Comparison of ENCODE assay signal across 1 cellular context in the genomic region with DNA sequence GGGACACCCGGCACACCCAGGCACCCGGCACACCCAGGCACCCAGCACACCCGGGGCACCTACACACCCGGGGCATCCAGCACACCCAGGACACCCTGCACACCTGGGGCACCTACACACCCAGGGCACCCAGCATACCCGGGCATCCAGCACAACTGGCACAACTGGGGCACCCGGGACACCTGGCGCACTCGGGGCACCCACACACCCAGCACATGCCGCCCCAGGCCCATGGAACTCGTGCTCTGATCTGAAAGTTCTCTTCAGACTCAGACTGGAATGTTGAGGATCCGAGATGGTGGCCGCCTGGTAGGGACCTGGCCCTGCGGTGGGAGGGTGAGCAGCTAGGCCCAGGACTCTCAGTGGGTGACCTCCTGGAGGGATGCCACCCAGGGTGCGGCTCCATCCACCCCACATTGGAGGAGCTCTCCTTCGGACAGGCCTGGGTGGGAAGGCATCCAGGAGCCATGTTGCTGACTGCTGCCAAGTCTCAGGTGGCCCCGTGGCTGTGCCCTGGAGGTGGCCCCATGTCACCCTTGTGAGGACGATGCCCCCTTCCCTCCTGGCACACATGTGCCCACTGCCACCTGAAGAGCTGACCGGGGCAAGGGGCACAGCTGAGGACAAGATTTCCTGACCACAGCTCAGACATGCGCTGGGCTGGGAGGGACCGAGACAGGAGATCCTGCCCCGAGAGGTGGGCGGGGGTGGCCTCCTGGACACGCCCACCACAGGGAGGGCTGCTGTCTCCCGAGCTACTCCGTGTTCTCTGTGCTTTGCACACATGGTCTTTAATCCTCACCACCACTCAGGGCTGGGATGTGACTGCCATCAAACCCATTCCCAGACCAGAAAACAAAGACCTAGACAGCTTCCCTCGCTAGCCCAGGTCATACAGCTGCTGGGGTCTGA.
TF ChIP-seq lines count a peak whose summit lies in the region.

No MANE protein-coding gene starts in this region.

TF ChIP-seq in K562, 482 proteins besides CTCF, POLR2A, EP300 and RAD21 (continues in another document):
- TF ChIP-seq, protein P1, sequence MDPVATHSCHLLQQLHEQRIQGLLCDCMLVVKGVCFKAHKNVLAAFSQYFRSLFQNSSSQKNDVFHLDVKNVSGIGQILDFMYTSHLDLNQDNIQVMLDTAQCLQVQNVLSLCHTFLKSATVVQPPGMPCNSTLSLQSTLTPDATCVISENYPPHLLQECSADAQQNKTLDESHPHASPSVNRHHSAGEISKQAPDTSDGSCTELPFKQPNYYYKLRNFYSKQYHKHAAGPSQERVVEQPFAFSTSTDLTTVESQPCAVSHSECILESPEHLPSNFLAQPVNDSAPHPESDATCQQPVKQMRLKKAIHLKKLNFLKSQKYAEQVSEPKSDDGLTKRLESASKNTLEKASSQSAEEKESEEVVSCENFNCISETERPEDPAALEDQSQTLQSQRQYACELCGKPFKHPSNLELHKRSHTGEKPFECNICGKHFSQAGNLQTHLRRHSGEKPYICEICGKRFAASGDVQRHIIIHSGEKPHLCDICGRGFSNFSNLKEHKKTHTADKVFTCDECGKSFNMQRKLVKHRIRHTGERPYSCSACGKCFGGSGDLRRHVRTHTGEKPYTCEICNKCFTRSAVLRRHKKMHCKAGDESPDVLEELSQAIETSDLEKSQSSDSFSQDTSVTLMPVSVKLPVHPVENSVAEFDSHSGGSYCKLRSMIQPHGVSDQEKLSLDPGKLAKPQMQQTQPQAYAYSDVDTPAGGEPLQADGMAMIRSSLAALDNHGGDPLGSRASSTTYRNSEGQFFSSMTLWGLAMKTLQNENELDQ (CRISPR knock-in tag; IDR thresholded peaks at IDR 0.05; ENCODE audit: borderline replicate concordance), result no peak
- TF ChIP-seq KAT2B (IDR thresholded peaks at IDR 0.05; ENCODE audit: low read depth, low read length) (no peak), ZFP30 (CRISPR knock-in tag; IDR thresholded peaks at IDR 0.05; ENCODE audit: borderline replicate concordance) (no peak), SRF (CRISPR knock-in tag; IDR thresholded peaks at IDR 0.05) (no peak), CXXC5 (CRISPR knock-in tag; IDR thresholded peaks at IDR 0.05) (no peak), NRF1 (conservative IDR thresholded peaks at IDR 0.05 in 1 of 2, IDR thresholded peaks at IDR 0.05 in 1 of 2) (peak; percentile 76 to 82), EGR1 (conservative IDR thresholded peaks at IDR 0.05) (peak; percentile 68), HDAC8 (tag; IDR thresholded peaks at IDR 0.05) (no peak), CCNT2 (IDR thresholded peaks at IDR 0.05; ENCODE audit: borderline replicate concordance, extremely low read depth, insufficient read length, low read depth, low read length) (no peak), BHLHE40 (IDR thresholded peaks at IDR 0.05; ENCODE audit: low read length) (no peak), SNRNP70 (optimal IDR thresholded peaks at IDR 0.05; ENCODE audit: low read depth, low read length) (no peak), SLC30A9 (CRISPR knock-in tag; IDR thresholded peaks at IDR 0.05) (no peak), GABPB1 (CRISPR knock-in tag; IDR thresholded peaks at IDR 0.05) (no peak), ZNF23 (CRISPR knock-in tag; IDR thresholded peaks at IDR 0.05) (no peak), ZBTB7A (IDR thresholded peaks at IDR 0.05; ENCODE audit: borderline replicate concordance, control insufficient read depth, low read depth, low read length) (no peak), ZNF695 (CRISPR knock-in tag; IDR thresholded peaks at IDR 0.05) (no peak), TAF9B (IDR thresholded peaks at IDR 0.05; ENCODE audit: partially characterized antibody) (no peak), SAFB (IDR thresholded peaks at IDR 0.05; ENCODE audit: borderline replicate concordance, low read depth, low read length) (no peak), CBFB (CRISPR knock-in tag; IDR thresholded peaks at IDR 0.05) (peak; percentile 52; the same call in 1 of the 2 replicates), HNRNPL (IDR thresholded peaks at IDR 0.05; ENCODE audit: low read depth, low read length) (peak; percentile 78), KAT7 (CRISPR knock-in tag; IDR thresholded peaks at IDR 0.05; ENCODE audit: borderline replicate concordance) (no peak), ZBTB17 (CRISPR knock-in tag; IDR thresholded peaks at IDR 0.05) (no peak), HOXB6 (CRISPR knock-in tag; IDR thresholded peaks at IDR 0.05; ENCODE audit: borderline replicate concordance) (no peak), YY1 (IDR thresholded peaks at IDR 0.05; ENCODE audit: borderline replicate concordance in 1 of 3, control insufficient read depth in 1 of 3, extremely low read depth in 1 of 3, insufficient read depth in 3 of 3, insufficient read length in 1 of 3, insufficient replicate concordance in 2 of 3, low read depth in 1 of 3, low read length in 2 of 3) (no peak), TEAD2 (tag; IDR thresholded peaks at IDR 0.05) (no peak), GTF2A2 (tag; IDR thresholded peaks at IDR 0.05) (no peak), TBL1XR1 (IDR thresholded peaks at IDR 0.05; ENCODE audit: low read length in 2 of 2) (no peak), KLF1 (tag; IDR thresholded peaks at IDR 0.05) (no peak), ZNF584 (CRISPR knock-in tag; IDR thresholded peaks at IDR 0.05; ENCODE audit: low read depth) (no peak), MXI1 (IDR thresholded peaks at IDR 0.05; ENCODE audit: low read depth, low read length) (no peak), POU5F1 (IDR thresholded peaks at IDR 0.05; ENCODE audit: borderline replicate concordance, low read depth, low read length, partially characterized antibody) (no peak), KDM4B (IDR thresholded peaks at IDR 0.05; ENCODE audit: borderline replicate concordance in 2 of 2, low read depth in 1 of 2) (no peak), ZNF780A (CRISPR knock-in tag; IDR thresholded peaks at IDR 0.05) (no peak), ZC3H8 (IDR thresholded peaks at IDR 0.05) (no peak)
- TF ChIP-seq, protein P2, sequence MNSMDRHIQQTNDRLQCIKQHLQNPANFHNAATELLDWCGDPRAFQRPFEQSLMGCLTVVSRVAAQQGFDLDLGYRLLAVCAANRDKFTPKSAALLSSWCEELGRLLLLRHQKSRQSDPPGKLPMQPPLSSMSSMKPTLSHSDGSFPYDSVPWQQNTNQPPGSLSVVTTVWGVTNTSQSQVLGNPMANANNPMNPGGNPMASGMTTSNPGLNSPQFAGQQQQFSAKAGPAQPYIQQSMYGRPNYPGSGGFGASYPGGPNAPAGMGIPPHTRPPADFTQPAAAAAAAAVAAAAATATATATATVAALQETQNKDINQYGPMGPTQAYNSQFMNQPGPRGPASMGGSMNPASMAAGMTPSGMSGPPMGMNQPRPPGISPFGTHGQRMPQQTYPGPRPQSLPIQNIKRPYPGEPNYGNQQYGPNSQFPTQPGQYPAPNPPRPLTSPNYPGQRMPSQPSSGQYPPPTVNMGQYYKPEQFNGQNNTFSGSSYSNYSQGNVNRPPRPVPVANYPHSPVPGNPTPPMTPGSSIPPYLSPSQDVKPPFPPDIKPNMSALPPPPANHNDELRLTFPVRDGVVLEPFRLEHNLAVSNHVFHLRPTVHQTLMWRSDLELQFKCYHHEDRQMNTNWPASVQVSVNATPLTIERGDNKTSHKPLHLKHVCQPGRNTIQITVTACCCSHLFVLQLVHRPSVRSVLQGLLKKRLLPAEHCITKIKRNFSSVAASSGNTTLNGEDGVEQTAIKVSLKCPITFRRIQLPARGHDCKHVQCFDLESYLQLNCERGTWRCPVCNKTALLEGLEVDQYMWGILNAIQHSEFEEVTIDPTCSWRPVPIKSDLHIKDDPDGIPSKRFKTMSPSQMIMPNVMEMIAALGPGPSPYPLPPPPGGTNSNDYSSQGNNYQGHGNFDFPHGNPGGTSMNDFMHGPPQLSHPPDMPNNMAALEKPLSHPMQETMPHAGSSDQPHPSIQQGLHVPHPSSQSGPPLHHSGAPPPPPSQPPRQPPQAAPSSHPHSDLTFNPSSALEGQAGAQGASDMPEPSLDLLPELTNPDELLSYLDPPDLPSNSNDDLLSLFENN (IDR thresholded peaks at IDR 0.05; ENCODE audit: low read depth in 2 of 2, low read length in 2 of 2), result no peak
- TF ChIP-seq, protein P3, sequence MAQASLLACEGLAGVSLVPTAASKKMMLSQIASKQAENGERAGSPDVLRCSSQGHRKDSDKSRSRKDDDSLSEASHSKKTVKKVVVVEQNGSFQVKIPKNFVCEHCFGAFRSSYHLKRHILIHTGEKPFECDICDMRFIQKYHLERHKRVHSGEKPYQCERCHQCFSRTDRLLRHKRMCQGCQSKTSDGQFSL (CRISPR knock-in tag; IDR thresholded peaks at IDR 0.05), result no peak
- TF ChIP-seq, protein P3 (tag; IDR thresholded peaks at IDR 0.05), result no peak
- TF ChIP-seq, protein P4, sequence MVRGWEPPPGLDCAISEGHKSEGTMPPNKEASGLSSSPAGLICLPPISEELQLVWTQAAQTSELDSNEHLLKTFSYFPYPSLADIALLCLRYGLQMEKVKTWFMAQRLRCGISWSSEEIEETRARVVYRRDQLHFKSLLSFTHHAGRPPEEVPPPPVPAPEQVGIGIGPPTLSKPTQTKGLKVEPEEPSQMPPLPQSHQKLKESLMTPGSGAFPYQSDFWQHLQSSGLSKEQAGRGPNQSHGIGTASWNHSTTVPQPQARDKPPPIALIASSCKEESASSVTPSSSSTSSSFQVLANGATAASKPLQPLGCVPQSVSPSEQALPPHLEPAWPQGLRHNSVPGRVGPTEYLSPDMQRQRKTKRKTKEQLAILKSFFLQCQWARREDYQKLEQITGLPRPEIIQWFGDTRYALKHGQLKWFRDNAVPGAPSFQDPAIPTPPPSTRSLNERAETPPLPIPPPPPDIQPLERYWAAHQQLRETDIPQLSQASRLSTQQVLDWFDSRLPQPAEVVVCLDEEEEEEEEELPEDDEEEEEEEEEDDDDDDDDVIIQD (CRISPR knock-in tag; IDR thresholded peaks at IDR 0.05), result no peak
- TF ChIP-seq, protein P5, sequence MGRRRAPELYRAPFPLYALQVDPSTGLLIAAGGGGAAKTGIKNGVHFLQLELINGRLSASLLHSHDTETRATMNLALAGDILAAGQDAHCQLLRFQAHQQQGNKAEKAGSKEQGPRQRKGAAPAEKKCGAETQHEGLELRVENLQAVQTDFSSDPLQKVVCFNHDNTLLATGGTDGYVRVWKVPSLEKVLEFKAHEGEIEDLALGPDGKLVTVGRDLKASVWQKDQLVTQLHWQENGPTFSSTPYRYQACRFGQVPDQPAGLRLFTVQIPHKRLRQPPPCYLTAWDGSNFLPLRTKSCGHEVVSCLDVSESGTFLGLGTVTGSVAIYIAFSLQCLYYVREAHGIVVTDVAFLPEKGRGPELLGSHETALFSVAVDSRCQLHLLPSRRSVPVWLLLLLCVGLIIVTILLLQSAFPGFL (CRISPR knock-in tag; IDR thresholded peaks at IDR 0.05), result no peak
- TF ChIP-seq, protein P6, sequence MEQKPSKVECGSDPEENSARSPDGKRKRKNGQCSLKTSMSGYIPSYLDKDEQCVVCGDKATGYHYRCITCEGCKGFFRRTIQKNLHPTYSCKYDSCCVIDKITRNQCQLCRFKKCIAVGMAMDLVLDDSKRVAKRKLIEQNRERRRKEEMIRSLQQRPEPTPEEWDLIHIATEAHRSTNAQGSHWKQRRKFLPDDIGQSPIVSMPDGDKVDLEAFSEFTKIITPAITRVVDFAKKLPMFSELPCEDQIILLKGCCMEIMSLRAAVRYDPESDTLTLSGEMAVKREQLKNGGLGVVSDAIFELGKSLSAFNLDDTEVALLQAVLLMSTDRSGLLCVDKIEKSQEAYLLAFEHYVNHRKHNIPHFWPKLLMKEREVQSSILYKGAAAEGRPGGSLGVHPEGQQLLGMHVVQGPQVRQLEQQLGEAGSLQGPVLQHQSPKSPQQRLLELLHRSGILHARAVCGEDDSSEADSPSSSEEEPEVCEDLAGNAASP (IDR thresholded peaks at IDR 0.05), result no peak
- TF ChIP-seq, protein P7, sequence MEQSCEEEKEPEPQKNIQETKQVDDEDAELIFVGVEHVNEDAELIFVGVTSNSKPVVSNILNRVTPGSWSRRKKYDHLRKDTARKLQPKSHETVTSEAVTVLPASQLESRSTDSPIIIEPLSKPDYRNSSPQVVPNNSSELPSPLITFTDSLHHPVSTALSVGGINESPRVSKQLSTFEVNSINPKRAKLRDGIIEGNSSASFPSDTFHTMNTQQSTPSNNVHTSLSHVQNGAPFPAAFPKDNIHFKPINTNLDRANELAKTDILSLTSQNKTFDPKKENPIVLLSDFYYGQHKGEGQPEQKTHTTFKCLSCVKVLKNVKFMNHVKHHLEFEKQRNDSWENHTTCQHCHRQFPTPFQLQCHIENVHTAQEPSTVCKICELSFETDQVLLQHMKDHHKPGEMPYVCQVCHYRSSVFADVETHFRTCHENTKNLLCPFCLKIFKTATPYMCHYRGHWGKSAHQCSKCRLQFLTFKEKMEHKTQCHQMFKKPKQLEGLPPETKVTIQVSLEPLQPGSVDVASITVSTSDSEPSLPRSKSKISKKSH (CRISPR knock-in tag; IDR thresholded peaks at IDR 0.05), result no peak
- TF ChIP-seq, protein P8, sequence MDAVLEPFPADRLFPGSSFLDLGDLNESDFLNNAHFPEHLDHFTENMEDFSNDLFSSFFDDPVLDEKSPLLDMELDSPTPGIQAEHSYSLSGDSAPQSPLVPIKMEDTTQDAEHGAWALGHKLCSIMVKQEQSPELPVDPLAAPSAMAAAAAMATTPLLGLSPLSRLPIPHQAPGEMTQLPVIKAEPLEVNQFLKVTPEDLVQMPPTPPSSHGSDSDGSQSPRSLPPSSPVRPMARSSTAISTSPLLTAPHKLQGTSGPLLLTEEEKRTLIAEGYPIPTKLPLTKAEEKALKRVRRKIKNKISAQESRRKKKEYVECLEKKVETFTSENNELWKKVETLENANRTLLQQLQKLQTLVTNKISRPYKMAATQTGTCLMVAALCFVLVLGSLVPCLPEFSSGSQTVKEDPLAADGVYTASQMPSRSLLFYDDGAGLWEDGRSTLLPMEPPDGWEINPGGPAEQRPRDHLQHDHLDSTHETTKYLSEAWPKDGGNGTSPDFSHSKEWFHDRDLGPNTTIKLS (IDR thresholded peaks at IDR 0.05; ENCODE audit: borderline replicate concordance, low read depth), result no peak
- TF ChIP-seq, protein P9, sequence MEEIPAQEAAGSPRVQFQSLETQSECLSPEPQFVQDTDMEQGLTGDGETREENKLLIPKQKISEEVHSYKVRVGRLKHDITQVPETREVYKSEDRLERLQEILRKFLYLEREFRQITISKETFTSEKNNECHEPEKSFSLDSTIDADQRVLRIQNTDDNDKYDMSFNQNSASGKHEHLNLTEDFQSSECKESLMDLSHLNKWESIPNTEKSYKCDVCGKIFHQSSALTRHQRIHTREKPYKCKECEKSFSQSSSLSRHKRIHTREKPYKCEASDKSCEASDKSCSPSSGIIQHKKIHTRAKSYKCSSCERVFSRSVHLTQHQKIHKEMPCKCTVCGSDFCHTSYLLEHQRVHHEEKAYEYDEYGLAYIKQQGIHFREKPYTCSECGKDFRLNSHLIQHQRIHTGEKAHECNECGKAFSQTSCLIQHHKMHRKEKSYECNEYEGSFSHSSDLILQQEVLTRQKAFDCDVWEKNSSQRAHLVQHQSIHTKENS (CRISPR knock-in tag; IDR thresholded peaks at IDR 0.05), result no peak
